10 cellular contexts compared by ENCODE assay signal in genomic region chr9:121972501-121972981, GRCh38.
DNase-seq lines count a peak whose midpoint lies in the region; ATAC-seq and TF ChIP-seq lines count a peak whose summit lies in the region.
"Had no signal": no experiment of that assay in that cellular context is flagged by ENCODE, and none has a peak within 500 bp of the region (broad histone marks: within the 10 kb centered on the region; RNA-seq: fewer than 3 reads in every experiment).

No MANE protein-coding gene starts in this region.

- no peaks in the 10 kb centered on the region for H3K27me3 ChIP-seq in psoas muscle (ENCODE audit: insufficient read depth in 3 of 3, low read length in 2 of 3)

- peaks cover 9% of the 10 kb centered on the region for H3K4me1 Mint-ChIP-seq in WTC11
- H3K4me1 Mint-ChIP-seq in activated T-cell treated with anti-CD3 and anti-CD28 coated beads, Interleukin-2, amount 50 U/mL, for 4 hours (ENCODE audit: low read depth): no peaks in the 10 kb centered on the region

- CTCF ChIA-PET in WTC11 (lab: Charles Lee): no interaction called here

- H3K9me3 ChIP-seq in psoas muscle: no peaks in the 10 kb centered on the region

- intact Hi-C loops in psoas muscle (cut with DNase I): no loop called here

- H3K27me3 Mint-ChIP-seq in WTC11 (ENCODE audit: low read depth): peaks cover 72% of the 10 kb centered on the region
- no peaks in the 10 kb centered on the region for H3K27me3 Mint-ChIP-seq in activated T-cell treated with anti-CD3 and anti-CD28 coated beads, Interleukin-2, amount 50 U/mL, for 4 hours (ENCODE audit: low read depth)
- H3K27me3 Mint-ChIP-seq: activated naive CD8-positive, alpha-beta T cell had no signal

- POLR2A ChIA-PET in WTC11 (lab: Charles Lee): no interaction called here

- no peak overlapping the region for H3K4me3 ChIP-seq in psoas muscle

- no peak overlapping the region for H3K4me3 Mint-ChIP-seq in WTC11
- no peak overlapping the region for H3K4me3 Mint-ChIP-seq in activated T-cell treated with anti-CD3 and anti-CD28 coated beads, Interleukin-2, amount 50 U/mL, for 4 hours
- H3K4me3 Mint-ChIP-seq: activated naive CD8-positive, alpha-beta T cell had no signal

- H3K27ac ChIP-seq in psoas muscle: no peak overlapping the region
- H3K27ac ChIP-seq: HL-60 had no signal

- no peaks in the 10 kb centered on the region for H3K4me1 ChIP-seq in psoas muscle

- DNase-seq in WTC11 (ENCODE audit: low spot score) (no peak), psoas muscle (peak in 1 of 2 donors; percentile 54), GOT3 (lab: John Stamatoyannopoulos, UW) (no peak), NCI-H1092 treated with DMSO at 0.1 percent for 48 hours (lab: John Stamatoyannopoulos, UW) (no peak)
- DNase-seq in activated T-cell treated with anti-CD3 and anti-CD28 coated beads, Interleukin-2, amount 50 U/mL, for 4 hours: no peak

- H3K36me3 Mint-ChIP-seq in WTC11: peaks cover 9% of the 10 kb centered on the region
- H3K36me3 Mint-ChIP-seq in activated T-cell treated with anti-CD3 and anti-CD28 coated beads, Interleukin-2, amount 50 U/mL, for 4 hours (ENCODE audit: insufficient read depth): peaks cover 3% of the 10 kb centered on the region

- H3K9me3 Mint-ChIP-seq in WTC11: peaks cover 9% of the 10 kb centered on the region
- no peaks in the 10 kb centered on the region for H3K9me3 Mint-ChIP-seq in activated T-cell treated with anti-CD3 and anti-CD28 coated beads, Interleukin-2, amount 50 U/mL, for 4 hours

- WGBS in psoas muscle, 3 donors: 81 to 89% (median 84%) methylated on average over 7 of the region's 7 CpGs

- H3K36me3 ChIP-seq in psoas muscle (ENCODE audit: insufficient read depth in 1 of 2, low read depth in 1 of 2): peaks cover 2 to 30% of the 10 kb centered on the region in 2 donors

- no peak for TF ChIP-seq CTCF in WTC11 (IDR thresholded peaks at IDR 0.05)
- TF ChIP-seq CTCF in psoas muscle (IDR thresholded peaks at IDR 0.05): no peak

- ATAC-seq in GM18520 (IDR thresholded peaks at IDR 0.05; ENCODE audit: unreplicated experiment) (peak; percentile 64), HG03097 (IDR thresholded peaks at IDR 0.05; ENCODE audit: low FRiP score, unreplicated experiment) (peak; percentile 74), WTC11 (peak; percentile 66), psoas muscle (peak; percentile 44 to 95 (median 86)), GM19328 (IDR thresholded peaks at IDR 0.05; ENCODE audit: unreplicated experiment) (no peak)
- ATAC-seq in activated T-cell treated with anti-CD3 and anti-CD28 coated beads, Interleukin-2, amount 50 U/mL, for 4 hours: no peak

- H3K27ac Mint-ChIP-seq in WTC11: no peak overlapping the region
- H3K27ac Mint-ChIP-seq: activated naive CD8-positive, alpha-beta T cell had no signal

TF ChIP-seq in WTC11, 78 proteins besides CTCF, POLR2A, EP300 and RAD21:
- TF ChIP-seq ELF4 (CRISPR knock-in tag; IDR thresholded peaks at IDR 0.05; ENCODE audit: low read depth) (no peak), PREB (CRISPR knock-in tag; IDR thresholded peaks at IDR 0.05; ENCODE audit: borderline replicate concordance) (no peak), CDX4 (CRISPR knock-in tag; IDR thresholded peaks at IDR 0.05; ENCODE audit: borderline replicate concordance) (no peak)

Comparison
In these comparisons a context has a peak if more than half of its experiments do, and no peak if none do; other contexts are left out.
1. ATAC-seq: peak in GM18520 (single experiment), HG03097 (single experiment), WTC11 (single experiment) and psoas muscle (4 of 4); none in activated T-cell treated with anti-CD3 and anti-CD28 coated beads, Interleukin-2, amount 50 U/mL, for 4 hours (0 of 2) and GM19328 (single experiment).